8 cellular contexts compared by ENCODE assay signal in genomic region chr22:28799834-28800307, GRCh38. TPM values are rescaled to one million over a fixed set of nuclear protein-coding genes. Genes with fewer than 3 reads are reported as not detected.
DNase-seq lines count a peak whose midpoint lies in the region; ATAC-seq and TF ChIP-seq lines count a peak whose summit lies in the region.

No MANE protein-coding gene starts in this region.

- DNase-seq in Ammon's horn (ENCODE audit: low spot score) (peak; percentile 50), lung microvascular endothelial cell (ENCODE audit: low read depth in 2 of 2) (peak; percentile 76 to 86), stomach (peak; percentile 72)
- peak; percentile 44 for DNase-seq in T-helper 2 cell treated with Interferon-gamma antibody and Interleukin-4, amounts not matched to agents 5 μg/mL and 100 μg/mL, for 36 hours (ENCODE audit: low spot score)
- DNase-seq in effector memory CD8-positive, alpha-beta T cell: peak in 1 of 3 experiments; percentile 12
- DNase-seq in central memory CD4-positive, alpha-beta T cell: no peak

- no peak for TF ChIP-seq EP300 in stomach (IDR thresholded peaks at IDR 0.05)

- no peaks in the 10 kb centered on the region for H3K27me3 Mint-ChIP-seq in T-helper 2 cell treated with Interferon-gamma antibody and Interleukin-4, amounts not matched to agents 5 μg/mL and 100 μg/mL, for 36 hours (ENCODE audit: low read depth)
- H3K27me3 Mint-ChIP-seq in effector memory CD8-positive, alpha-beta T cell: no peaks in the 10 kb centered on the region

- no peaks in the 10 kb centered on the region for H3K9me3 ChIP-seq in stomach

- peak overlapping the region; percentile 77 to 98 (median 87) for H3K4me3 ChIP-seq in stomach

- no peaks in the 10 kb centered on the region for H3K27me3 ChIP-seq in stomach

- peaks cover 37 to 38% (median 37%) of the 10 kb centered on the region in 4 donors for H3K36me3 ChIP-seq in stomach

- intact Hi-C loops in stomach (cut with DNase I; ENCODE audit: low total_unique reads): no loop called here

- peaks cover 39 to 70% (median 55%) of the 10 kb centered on the region in 4 donors for H3K4me1 ChIP-seq in stomach

- H3K9me3 Mint-ChIP-seq in T-helper 2 cell treated with Interferon-gamma antibody and Interleukin-4, amounts not matched to agents 5 μg/mL and 100 μg/mL, for 36 hours: no peaks in the 10 kb centered on the region
- no peaks in the 10 kb centered on the region for H3K9me3 Mint-ChIP-seq in effector memory CD8-positive, alpha-beta T cell

- peak overlapping the region; percentile 99 for H3K4me3 Mint-ChIP-seq in T-helper 2 cell treated with Interferon-gamma antibody and Interleukin-4, amounts not matched to agents 5 μg/mL and 100 μg/mL, for 36 hours
- H3K4me3 Mint-ChIP-seq in effector memory CD8-positive, alpha-beta T cell: peak overlapping the region; percentile 85 to 88

- no peak for TF ChIP-seq CTCF in stomach (IDR thresholded peaks at IDR 0.05)

- peaks cover 47% of the 10 kb centered on the region for H3K4me1 Mint-ChIP-seq in T-helper 2 cell treated with Interferon-gamma antibody and Interleukin-4, amounts not matched to agents 5 μg/mL and 100 μg/mL, for 36 hours (ENCODE audit: low read depth)
- H3K4me1 Mint-ChIP-seq in effector memory CD8-positive, alpha-beta T cell (ENCODE audit: low read depth in 2 of 2): peaks cover 42 to 52% of the 10 kb centered on the region in 2 donors

- 0 to 1% (median 1%) methylated on average over 9 to 29 of the region's 29 CpGs for WGBS in stomach, 5 donors

- peak overlapping the region; percentile 100 for H3K27ac ChIP-seq in stomach

- H3K36me3 Mint-ChIP-seq in T-helper 2 cell treated with Interferon-gamma antibody and Interleukin-4, amounts not matched to agents 5 μg/mL and 100 μg/mL, for 36 hours (ENCODE audit: low read depth): peaks cover 74% of the 10 kb centered on the region
- H3K36me3 Mint-ChIP-seq in effector memory CD8-positive, alpha-beta T cell (ENCODE audit: insufficient read depth): peaks cover 82% of the 10 kb centered on the region

- ATAC-seq in GM19023 (IDR thresholded peaks at IDR 0.05; ENCODE audit: unreplicated experiment) (peak; percentile 30), HG03342 (IDR thresholded peaks at IDR 0.05; ENCODE audit: unreplicated experiment) (peak; percentile 11)
- peak; percentile 36 for ATAC-seq in effector memory CD8-positive, alpha-beta T cell (replicated peaks)

- no peak for TF ChIP-seq POLR2A in stomach (IDR thresholded peaks at IDR 0.05)

- H3K27ac Mint-ChIP-seq in T-helper 2 cell treated with Interferon-gamma antibody and Interleukin-4, amounts not matched to agents 5 μg/mL and 100 μg/mL, for 36 hours: peak overlapping the region; percentile 99
- peak overlapping the region; percentile 92 to 98 for H3K27ac Mint-ChIP-seq in effector memory CD8-positive, alpha-beta T cell

RNA-seq across cellular contexts. Expression of gene XBP1, which starts 0.5 kb away (rescaled TPM):
- total RNA-seq in lung microvascular endothelial cell: 53.0 and 105 TPM in 2 replicates
- 100 to 1,000 TPM; 134 to 612 (median 387) TPM for total RNA-seq in stomach
- 100 to 1,000 TPM; 193 to 230 (median 214) TPM for polyA plus RNA-seq in stomach

RNA-seq across cellular contexts. Expression of gene CCDC117, which starts 27.4 kb away (rescaled TPM):
- total RNA-seq in lung microvascular endothelial cell (10.0 and 12.7 TPM in 2 replicates), stomach (10 to 100 TPM; 11.7 to 28.6 (median 16.2) TPM)
- polyA plus RNA-seq in stomach: 10 to 100 TPM in 2 of 3 donors, 1 to 10 TPM in 1; 7.1 to 15.1 (median 10.1) TPM

RNA-seq across cellular contexts. Expression of gene HSCB, which starts 58.0 kb away (rescaled TPM):
- total RNA-seq in lung microvascular endothelial cell: 15.7 and 16.6 TPM in 2 replicates
- total RNA-seq in stomach: 10 to 100 TPM in 2 of 5 donors, 1 to 10 TPM in 2, not detected in 1; 4.0 to 30.1 (median 10.2) TPM
- 10 to 100 TPM; 26.0 to 39.7 (median 31.4) TPM for polyA plus RNA-seq in stomach

RNA-seq across cellular contexts. Expression of gene CHEK2, which starts 58.3 kb away (rescaled TPM):
- 5.2 and 6.0 TPM in 2 replicates for total RNA-seq in lung microvascular endothelial cell
- 10 to 100 TPM in 1 of 5 donors, 1 to 10 TPM in 3, not detected in 1; 1.0 to 21.5 (median 4.9) TPM for total RNA-seq in stomach
- 10 to 100 TPM in 2 of 3 donors, 1 to 10 TPM in 1; 8.5 to 16.9 (median 11.3) TPM for polyA plus RNA-seq in stomach
